9 cellular contexts compared by ENCODE assay signal in genomic region chrX:2521092-2521926, GRCh38. TPM values are rescaled to one million over a fixed set of nuclear protein-coding genes. Genes with fewer than 3 reads are reported as not detected.
DNase-seq lines count a peak whose midpoint lies in the region; ATAC-seq and TF ChIP-seq lines count a peak whose summit lies in the region.
"Had no signal": no experiment of that assay in that cellular context is flagged by ENCODE, and none has a peak within 500 bp of the region (broad histone marks: within the 10 kb centered on the region; RNA-seq: fewer than 3 reads in every experiment).

No MANE protein-coding gene starts in this region.

- H3K27me3 ChIP-seq in stomach, result no peaks in the 10 kb centered on the region

- peak; percentile 82 for ATAC-seq in GM18907 (IDR thresholded peaks at IDR 0.05; ENCODE audit: unreplicated experiment)
- peak; percentile 84 for ATAC-seq in HG02610 (IDR thresholded peaks at IDR 0.05; ENCODE audit: unreplicated experiment)

- no peak for TF ChIP-seq POLR2A in stomach (IDR thresholded peaks at IDR 0.05)

- 28 to 43% (median 37%) methylated on average over 15 of the region's 15 CpGs for WGBS in stomach, 5 donors

- H3K27ac ChIP-seq in stomach, result no peak overlapping the region

- TF ChIP-seq EP300 in stomach (IDR thresholded peaks at IDR 0.05), result no peak

- H3K4me1 ChIP-seq in stomach, result peaks cover 0 to 3% (median 0%) of the 10 kb centered on the region in 4 donors

- DNase-seq in KBM-7 (peak; percentile 89), posterior vena cava (ENCODE audit: low spot score) (peak; percentile 65), HUDEP-2 (lab: John Stamatoyannopoulos, UW; ENCODE audit: unreplicated experiment in 76 of 76) (no peak), T1000 (lab: John Stamatoyannopoulos, UW) (no peak), T-helper 1 cell (no peak), stomach (no peak)
- DNase-seq: NCI-H1694 treated with DMSO at 0.1 percent for 48 hours had no signal

- in situ Hi-C loops in KBM-7 (cut with MboI; ENCODE audit: low pct_unique_long_range_greater_than_20kb, low sequenced_read_pairs), result no loop called here

- H3K9me3 ChIP-seq in stomach, result no peaks in the 10 kb centered on the region

- TF ChIP-seq CTCF in stomach (IDR thresholded peaks at IDR 0.05), result no peak

- no peak overlapping the region for H3K4me3 ChIP-seq in stomach

- no peaks in the 10 kb centered on the region for H3K36me3 ChIP-seq in stomach

- intact Hi-C loops in posterior vena cava (cut with DNase I) (no loop called here), stomach (cut with DNase I; ENCODE audit: low total_unique reads) (no loop called here)

RNA-seq across cellular contexts. Expression of gene DHRSX, which starts 20.5 kb away (rescaled TPM):
- total RNA-seq in posterior vena cava, result 10 to 100 TPM; 16.0 to 18.9 TPM
- total RNA-seq in stomach, result 10 to 100 TPM; 17.7 to 69.4 (median 23.7) TPM
- polyA plus RNA-seq in stomach, result 10 to 100 TPM; 11.2 to 19.6 (median 12.9) TPM

RNA-seq across cellular contexts. Expression of gene ZBED1, which starts 20.5 kb away (rescaled TPM):
- total RNA-seq in posterior vena cava (10 to 100 TPM; 33.4 to 34.1 TPM), stomach (10 to 100 TPM; 11.1 to 61.4 (median 31.2) TPM)
- polyA plus RNA-seq in stomach, result 10 to 100 TPM; 10.9 to 20.2 (median 13.9) TPM

Comparison
In these comparisons a context has a peak if more than half of its experiments do, and no peak if none do; other contexts are left out.
1. DNase-seq: peak in KBM-7 (single experiment) and posterior vena cava (single experiment); none in HUDEP-2 (0 of 76), T1000 (single experiment), T-helper 1 cell (0 of 5) and stomach (single experiment).